ENCODE assay signal across 31 cellular contexts in the genomic region with DNA sequence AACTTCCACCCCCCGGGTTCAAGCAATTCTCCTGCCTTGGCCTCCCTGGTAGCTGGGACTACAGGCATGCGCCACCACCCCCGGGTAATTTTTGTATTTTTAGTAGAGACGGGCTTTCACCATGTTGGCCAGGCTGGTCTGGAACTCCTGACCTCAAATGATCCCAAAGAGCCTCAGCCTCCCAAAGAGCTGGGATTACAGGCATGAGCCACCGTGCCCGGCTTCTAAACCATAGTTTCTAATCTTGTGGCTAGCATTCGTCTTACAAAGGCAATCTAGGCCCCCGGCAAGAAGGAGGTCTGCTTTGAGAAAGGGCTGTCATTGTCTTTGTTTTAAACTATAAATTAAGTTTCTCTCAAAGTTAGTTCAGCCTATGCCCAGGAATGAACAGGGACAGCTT. TPM values are rescaled to one million over a fixed set of nuclear protein-coding genes. Genes with fewer than 3 reads are reported as not detected.
"Had no signal": no experiment of that assay in that cellular context is flagged by ENCODE, and none has a peak within 500 bp of the region (broad histone marks: within the 10 kb centered on the region; RNA-seq: fewer than 3 reads in every experiment).

No MANE protein-coding gene starts in this region.

- H3K36me3 ChIP-seq: left lung, lower lobe of right lung, neural progenitor cell, neutrophil, right atrium auricular region, right lobe of liver, stomach, thoracic aorta, tibial artery, upper lobe of right lung had no signal

- H3K9me3 ChIP-seq: left lung, lower lobe of right lung, neutrophil, psoas muscle, right atrium auricular region, right lobe of liver, stomach, thoracic aorta, tibial artery, upper lobe of right lung had no signal

- H3K4me1 ChIP-seq: left lung, lower lobe of right lung, parathyroid adenoma, psoas muscle, right atrium auricular region, right lobe of liver, tibial artery, upper lobe of right lung had no signal

- H3K4me2 ChIP-seq: smooth muscle cell had no signal

- H2AFZ ChIP-seq: parathyroid adenoma had no signal

- H3K27me3 ChIP-seq: left lung, neural progenitor cell, neutrophil, right atrium auricular region, right lobe of liver, stomach, upper lobe of right lung had no signal

- H3K36me3 Mint-ChIP-seq: immature natural killer cell; naive thymus-derived CD8-positive, alpha-beta T cell; neural progenitor cell; stimulated activated naive B cell treated with anti-CD40 and anti-IgM and Interleukin-4, amounts not matched to agents 10 μg/mL and 1 μg/mL and 100 μg/mL, for 72 hours had no signal

- H3K9ac ChIP-seq: neural progenitor cell, parathyroid adenoma had no signal

- H3K27ac Mint-ChIP-seq: immature natural killer cell; naive thymus-derived CD8-positive, alpha-beta T cell; stimulated activated naive B cell treated with anti-CD40 and anti-IgM and Interleukin-4, amounts not matched to agents 10 μg/mL and 1 μg/mL and 100 μg/mL, for 72 hours had no signal

- DNase-seq: hypothalamus; immature natural killer cell; kidney; left colon; left lung; lower lobe of right lung; mammary epithelial cell; mesenchymal stem cell; naive thymus-derived CD8-positive, alpha-beta T cell; nephron progenitor cell; occipital lobe; psoas muscle; stimulated activated CD4-positive, alpha-beta T cell treated with anti-CD3 and anti-CD28 coated beads, Interleukin-12 subunit alpha, Interleukin-12 subunit beta, amount 100 ng/mL, for 4 hours; stimulated activated CD4-positive, alpha-beta T cell treated with anti-CD3 and anti-CD28 coated beads, Interleukin-15, amount 100 ng/mL, for 24 hours; stimulated activated CD4-positive, alpha-beta T cell treated with anti-CD3 and anti-CD28 coated beads, Interleukin-2, amount 100 ng/mL, for 24 hours; stimulated activated CD4-positive, alpha-beta T cell treated with anti-CD3 and anti-CD28 coated beads, Interleukin-4, amount 100 ng/mL, for 1 hour; stimulated activated naive B cell treated with anti-CD40 and anti-IgM and Interleukin-4, amounts not matched to agents 10 μg/mL and 1 μg/mL and 100 μg/mL, for 72 hours; stimulated activated naive CD8-positive, alpha-beta T cell treated with anti-CD3 and anti-CD28 coated beads, Interleukin-15, Interleukin-2, amounts not matched to agents 100 U/mL and 50 U/mL, for 24 hours; stomach; tibial artery; trophoblast cell; upper lobe of right lung had no signal

- H3K4me3 ChIP-seq: left lung, lower lobe of right lung, neural progenitor cell, psoas muscle, right atrium auricular region, right lobe of liver, smooth muscle cell, stomach, thoracic aorta, tibial artery, upper lobe of right lung had no signal

- ATAC-seq: left colon; left lung; lower lobe of right lung; naive thymus-derived CD8-positive, alpha-beta T cell; psoas muscle; right lobe of liver; stimulated activated naive B cell treated with anti-CD40 and anti-IgM and Interleukin-4, amounts not matched to agents 10 μg/mL and 1 μg/mL and 100 μg/mL, for 72 hours; stimulated activated naive CD8-positive, alpha-beta T cell treated with anti-CD3 and anti-CD28 coated beads, Interleukin-15, Interleukin-2, amounts not matched to agents 100 U/mL and 50 U/mL, for 24 hours; upper lobe of right lung had no signal

- H3K4me3 Mint-ChIP-seq: immature natural killer cell; naive thymus-derived CD8-positive, alpha-beta T cell; nephron progenitor cell; neural progenitor cell; stimulated activated naive B cell treated with anti-CD40 and anti-IgM and Interleukin-4, amounts not matched to agents 10 μg/mL and 1 μg/mL and 100 μg/mL, for 72 hours had no signal

- H3K79me2 ChIP-seq: parathyroid adenoma had no signal

- H3K4me1 Mint-ChIP-seq: immature natural killer cell; naive thymus-derived CD8-positive, alpha-beta T cell; stimulated activated naive B cell treated with anti-CD40 and anti-IgM and Interleukin-4, amounts not matched to agents 10 μg/mL and 1 μg/mL and 100 μg/mL, for 72 hours had no signal

- H3K9me3 Mint-ChIP-seq: immature natural killer cell; naive thymus-derived CD8-positive, alpha-beta T cell; nephron progenitor cell; neural progenitor cell; stimulated activated naive B cell treated with anti-CD40 and anti-IgM and Interleukin-4, amounts not matched to agents 10 μg/mL and 1 μg/mL and 100 μg/mL, for 72 hours had no signal

- H3K27ac ChIP-seq: left lung, lower lobe of right lung, neutrophil, parathyroid adenoma, psoas muscle, right atrium auricular region, right lobe of liver, stomach, thoracic aorta, tibial artery, upper lobe of right lung had no signal

RNA-seq across cellular contexts. Expression of a gene that starts 10.4 kb away (rescaled TPM):
- total RNA-seq: naive thymus-derived CD8-positive, alpha-beta T cell; occipital lobe; osteocyte; right atrium auricular region; skeletal muscle tissue had no signal
- polyA plus RNA-seq: immature natural killer cell; naive thymus-derived CD8-positive, alpha-beta T cell had no signal
